In the genomic region with DNA sequence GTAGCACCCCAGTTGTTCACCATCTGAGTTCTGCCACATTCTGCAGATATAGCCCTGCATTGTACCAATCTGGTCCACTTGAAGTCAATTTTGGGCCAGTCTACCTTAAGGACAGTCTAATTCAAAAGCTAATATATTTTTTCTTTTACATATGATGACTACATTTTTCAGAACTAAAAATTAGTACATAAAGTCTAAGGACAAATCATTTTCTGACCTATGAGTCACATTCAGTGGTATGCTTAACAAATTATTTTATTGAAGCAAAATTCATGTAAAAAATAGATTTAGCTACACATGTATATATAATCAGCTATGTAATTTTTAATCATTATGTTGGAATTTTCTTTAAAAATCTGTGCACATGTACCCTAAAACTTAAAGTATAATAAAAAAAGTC, we compare ENCODE assay signal across 22 cellular contexts. TPM values are rescaled to one million over a fixed set of nuclear protein-coding genes. Genes with fewer than 3 reads are reported as not detected.
DNase-seq lines count a peak whose midpoint lies in the region; ATAC-seq and TF ChIP-seq lines count a peak whose summit lies in the region.
"Had no signal": no experiment of that assay in that cellular context is flagged by ENCODE, and none has a peak within 500 bp of the region (broad histone marks: within the 10 kb centered on the region; RNA-seq: fewer than 3 reads in every experiment).

No MANE protein-coding gene starts in this region.

- no peaks in the 10 kb centered on the region for H4K20me1 ChIP-seq in SK-N-SH (ENCODE audit: insufficient read depth)

- peaks cover 0 to 8% of the 10 kb centered on the region in 2 experiments; a peak in 2 of 4 replicates for H3K4me1 ChIP-seq in SK-N-SH (ENCODE audit: control insufficient read depth in 1 of 2, insufficient read depth in 2 of 2, low read depth in 1 of 2, low read length in 1 of 2)
- peaks cover 45% of the 10 kb centered on the region for H3K4me1 ChIP-seq in skeletal muscle satellite cell (ENCODE audit: control insufficient read depth, insufficient read depth, low read length)
- no peaks in the 10 kb centered on the region for H3K4me1 ChIP-seq in endodermal cell (ENCODE audit: control insufficient read depth, insufficient read depth, low read length)
- H3K4me1 ChIP-seq: Peyer's patch, SJSA1 had no signal

- H3K4me1 Mint-ChIP-seq in endodermal cell: no peaks in the 10 kb centered on the region
- H3K4me1 Mint-ChIP-seq: H9 had no signal

- no peak for TF ChIP-seq CTCF in SK-N-SH (IDR thresholded peaks at IDR 0.05)
- no peak for TF ChIP-seq CTCF in fibroblast of mammary gland (conservative IDR thresholded peaks at IDR 0.05; ENCODE audit: control insufficient read depth, insufficient read depth, low read depth, low read length)
- no peak for TF ChIP-seq CTCF in endodermal cell (conservative IDR thresholded peaks at IDR 0.05)

- H3K4me3 Mint-ChIP-seq in endodermal cell: no peak overlapping the region
- H3K4me3 Mint-ChIP-seq: H9 had no signal

- H3K36me3 ChIP-seq in SK-N-SH (replicated peaks in 1 of 2; ENCODE audit: control insufficient read depth in 1 of 2, insufficient read depth in 2 of 2, low read length in 1 of 2): no peaks in the 10 kb centered on the region
- H3K36me3 ChIP-seq in skeletal muscle satellite cell (ENCODE audit: insufficient read depth, low read length): no peaks in the 10 kb centered on the region
- H3K36me3 ChIP-seq in endodermal cell (ENCODE audit: control insufficient read depth, insufficient read depth, low read length): no peaks in the 10 kb centered on the region
- H3K36me3 ChIP-seq: BE2C, Peyer's patch, SJSA1 had no signal

- H3K27ac ChIP-seq in SK-N-SH (ENCODE audit: low read depth in 2 of 2, low read length in 1 of 2): 0 out of 4 replicates have a peak overlapping the region, but pooled peaks of 1 of the 2 experiments have one; percentile 34
- no peak overlapping the region for H3K27ac ChIP-seq in endodermal cell (ENCODE audit: low read depth, low read length)
- H3K27ac ChIP-seq: A549, Peyer's patch, SJSA1 had no signal

- no peak for TF ChIP-seq EP300 in SK-N-SH (IDR thresholded peaks at IDR 0.05; ENCODE audit: borderline replicate concordance in 1 of 2, low read depth in 1 of 2, low read length in 1 of 2)

- H3K9me3 ChIP-seq in SK-N-SH: no peaks in the 10 kb centered on the region
- H3K9me3 ChIP-seq in skeletal muscle satellite cell (replicated peaks; ENCODE audit: low read length): peaks cover 6% of the 10 kb centered on the region
- peaks cover 11% of the 10 kb centered on the region for H3K9me3 ChIP-seq in endodermal cell (ENCODE audit: control insufficient read depth, low read length)

- H3F3A ChIP-seq in SK-N-SH (replicated peaks; ENCODE audit: insufficient read depth): peaks cover 13% of the 10 kb centered on the region

- DNase-seq in ELR (ENCODE audit: low read depth): peak; percentile 46
- no peak for DNase-seq in SK-N-SH
- peak; percentile 12 for DNase-seq in fibroblast of mammary gland (ENCODE audit: low read depth)
- no peak for DNase-seq in endodermal cell
- DNase-seq in T-helper 2 cell: no peak
- DNase-seq: BE2C; H9; MM.1S; NCI-H1048; NCI-H1417 treated with DMSO at 0.1 percent for 48 hours; NCI-H187; NCI-H510A treated with DMSO at 0.1 percent for 48 hours; NCI-H748 treated with DMSO at 0.1 percent for 48 hours; NK-92 treated with Interleukin-12 subunit alpha and Interleukin-12 subunit beta, amount 100 ng/mL, for 24 hours; Peyer's patch had no signal

- H3K79me2 ChIP-seq in SK-N-SH (ENCODE audit: insufficient read depth): no peaks in the 10 kb centered on the region

- no peak for ATAC-seq in HG03095 (IDR thresholded peaks at IDR 0.05; ENCODE audit: unreplicated experiment)
- ATAC-seq: A549, GM12878, K562, Right ventricle myocardium inferior had no signal

- peak overlapping the region; percentile 50 for H3K4me2 ChIP-seq in SK-N-SH
- peak overlapping the region; percentile 38 for H3K4me2 ChIP-seq in skeletal muscle satellite cell (ENCODE audit: low read length)
- H3K4me2 ChIP-seq: A549 had no signal

- H3K9ac ChIP-seq in SK-N-SH (no peak overlapping the region), skeletal muscle satellite cell (ENCODE audit: low read depth, low read length) (no peak overlapping the region), endodermal cell (ENCODE audit: extremely low read depth, low read length, poor library complexity, severe bottlenecking) (no peak overlapping the region)

- CTCF ChIA-PET in SK-N-SH (lab: Yijun Ruan, JAX): interaction anchor here (0.6 to 1.5 kb wide), 4 partner anchors 25 to 514 kb away, joined by 3 to 6 read pairs (median 4); a partner anchor contains a TSS

- no peaks in the 10 kb centered on the region for H3K9me2 ChIP-seq in SK-N-SH

- peaks cover 40% of the 10 kb centered on the region for H3K9me3 Mint-ChIP-seq in endodermal cell

- POLR2A ChIA-PET in SK-N-SH (lab: Yijun Ruan, JAX): no interaction called here

- H3K4me3 ChIP-seq in SK-N-SH (ENCODE audit: low read depth in 2 of 2, low read length in 1 of 2) (no peak overlapping the region), fibroblast of mammary gland (ENCODE audit: control insufficient read depth, low read depth, low read length) (no peak overlapping the region), skeletal muscle satellite cell (ENCODE audit: low read length) (no peak overlapping the region), endodermal cell (ENCODE audit: low read length) (no peak overlapping the region)
- H3K4me3 ChIP-seq: A549, GM12878, K562, Peyer's patch, SJSA1 had no signal

- peak overlapping the region; percentile 66; the same call in 1 of the 2 replicates for H2AFZ ChIP-seq in SK-N-SH (ENCODE audit: low read depth)

- H3K27me3 ChIP-seq in SK-N-SH (ENCODE audit: insufficient read depth): no peaks in the 10 kb centered on the region
- no peaks in the 10 kb centered on the region for H3K27me3 ChIP-seq in skeletal muscle satellite cell (ENCODE audit: control insufficient read depth, insufficient read depth, low read length)
- no peaks in the 10 kb centered on the region for H3K27me3 ChIP-seq in endodermal cell (ENCODE audit: control insufficient read depth, insufficient read depth, low read length, poor library complexity, severe bottlenecking)
- H3K27me3 ChIP-seq: BE2C, Peyer's patch, SJSA1 had no signal

- no peak overlapping the region for H3K27ac Mint-ChIP-seq in endodermal cell
- H3K27ac Mint-ChIP-seq: H9 had no signal

- peaks cover 2% of the 10 kb centered on the region for H3K27me3 Mint-ChIP-seq in endodermal cell (ENCODE audit: insufficient read depth)

- TF ChIP-seq RAD21 in SK-N-SH (IDR thresholded peaks at IDR 0.05; ENCODE audit: low read length): no peak

- H3K36me3 Mint-ChIP-seq in endodermal cell (ENCODE audit: low read depth): no peaks in the 10 kb centered on the region

TF ChIP-seq in SK-N-SH, 30 proteins besides CTCF, POLR2A, EP300 and RAD21:
- no peak for TF ChIP-seq MXI1 (IDR thresholded peaks at IDR 0.05; ENCODE audit: low read depth, low read length)
- TF ChIP-seq JUND (IDR thresholded peaks at IDR 0.05): 0 out of 2 replicates have a peak, but pooled peaks have one; percentile 7

RNA-seq across cellular contexts. Expression of a gene that starts 52.1 kb away (rescaled TPM):
- polyA plus RNA-seq in SK-N-SH (2012; rRNA removed): 0.97 and 1.9 TPM in 2 replicates
- 0.84 and 1.0 TPM in 2 replicates for polyA plus RNA-seq in SK-N-SH (2012; cell fraction: cytosol; rRNA removed)
- 2.3 and 2.7 TPM in 2 replicates for polyA plus RNA-seq in SK-N-SH (2012; cell fraction: nucleus; rRNA removed)
- total RNA-seq in skeletal muscle satellite cell (2012; rRNA removed): 1.1 and 1.5 TPM in 2 replicates
- total RNA-seq in endodermal cell: not detected
- 0.39 TPM for polyA plus RNA-seq in endodermal cell (2013, experiment 1 of 2)
- 0.29 TPM for polyA plus RNA-seq in endodermal cell (2013, experiment 2 of 2)
- total RNA-seq: K562 had no signal
- polyA plus RNA-seq: K562 had no signal

Comparison
In these comparisons a context has a peak if more than half of its experiments do, and no peak if none do; other contexts are left out.
1. DNase-seq: peak in ELR (single experiment) and fibroblast of mammary gland (single experiment); none in SK-N-SH (single experiment), endodermal cell (single experiment) and T-helper 2 cell (0 of 5).